In the genomic region with DNA sequence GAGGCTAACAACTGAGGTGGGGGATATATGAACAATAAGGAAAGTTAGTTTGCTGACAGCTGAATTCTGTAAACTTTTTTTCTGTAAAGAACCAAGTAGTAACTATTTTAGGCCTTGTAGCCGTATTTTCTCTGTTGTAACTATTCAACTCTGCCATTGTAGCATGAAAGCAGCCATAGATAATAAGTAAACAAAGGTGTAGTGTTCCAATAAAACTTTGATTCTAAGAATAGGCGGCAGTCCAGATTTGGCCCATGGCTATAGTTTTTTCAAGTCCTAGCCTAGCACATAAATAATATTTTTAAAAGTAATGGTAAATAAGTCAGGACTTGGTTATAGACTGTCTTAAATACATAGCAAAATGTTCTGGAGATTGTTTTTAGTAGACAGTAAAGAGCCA, we compare ENCODE assay signal across 29 cellular contexts.
"Had no signal": no experiment of that assay in that cellular context is flagged by ENCODE, and none has a peak within 500 bp of the region (broad histone marks: within the 10 kb centered on the region; RNA-seq: fewer than 3 reads in every experiment).

No MANE protein-coding gene starts in this region.

- H3K9me3 ChIP-seq: neutrophil, ovary, pancreas, prostate gland, psoas muscle, right atrium auricular region, right lobe of liver, sigmoid colon had no signal

- H3K27me3 ChIP-seq: neural progenitor cell, neutrophil, ovary, pancreas, right atrium auricular region, right lobe of liver, sigmoid colon, spleen had no signal

- H2AFZ ChIP-seq: neural progenitor cell, parathyroid adenoma had no signal

- H3K4me3 ChIP-seq: neural progenitor cell, ovary, pancreas, prostate gland, psoas muscle, right atrium auricular region, right lobe of liver, sigmoid colon, skin epidermis, smooth muscle cell, spleen had no signal

- H3K4me2 ChIP-seq: neural progenitor cell, smooth muscle cell had no signal

- DNase-seq: naive thymus-derived CD4-positive, alpha-beta T cell; naive thymus-derived CD8-positive, alpha-beta T cell; natural killer cell; nephron progenitor cell; nucleus accumbens; occipital lobe; ovary; pancreas; posterior cingulate gyrus; psoas muscle; retina; right cardiac atrium; right lobe of liver; sigmoid colon; small intestine; spleen; stimulated activated CD4-positive, alpha-beta T cell treated with anti-CD3 and anti-CD28 coated beads, Interleukin-12 subunit alpha, Interleukin-12 subunit beta, amount 100 ng/mL, for 4 hours; stimulated activated CD4-positive, alpha-beta T cell treated with anti-CD3 and anti-CD28 coated beads, Interleukin-15, amount 100 ng/mL, for 24 hours; stimulated activated CD4-positive, alpha-beta T cell treated with anti-CD3 and anti-CD28 coated beads, Interleukin-1b, Interleukin-23, amount 100 ng/mL, for 48 hours; stimulated activated CD4-positive, alpha-beta T cell treated with anti-CD3 and anti-CD28 coated beads, Interleukin-2, amount 100 ng/mL, for 24 hours had no signal

- ATAC-seq: naive thymus-derived CD4-positive, alpha-beta T cell; naive thymus-derived CD8-positive, alpha-beta T cell; natural killer cell; natural killer cell treated with Interleukin-12 subunit alpha and Interleukin-12 subunit beta and Interleukin-15 and Interleukin-18, amount 100 ng/mL, for 72 hours; pancreas; psoas muscle; right cardiac atrium; right lobe of liver; sciatic nerve had no signal

- H3K4me1 ChIP-seq: neural progenitor cell, pancreas, parathyroid adenoma, prostate gland, psoas muscle, right atrium auricular region, right lobe of liver, sigmoid colon, spleen had no signal

- H3K27ac ChIP-seq: neural progenitor cell, neutrophil, ovary, pancreas, parathyroid adenoma, prostate gland, psoas muscle, right atrium auricular region, right lobe of liver, sigmoid colon, skin epidermis, spleen had no signal

- H3K36me3 ChIP-seq: neural progenitor cell, neutrophil, ovary, pancreas, prostate gland, right atrium auricular region, right lobe of liver, sigmoid colon had no signal

- H3K79me2 ChIP-seq: parathyroid adenoma had no signal
